1 cellular context compared by ENCODE assay signal in the genomic region with DNA sequence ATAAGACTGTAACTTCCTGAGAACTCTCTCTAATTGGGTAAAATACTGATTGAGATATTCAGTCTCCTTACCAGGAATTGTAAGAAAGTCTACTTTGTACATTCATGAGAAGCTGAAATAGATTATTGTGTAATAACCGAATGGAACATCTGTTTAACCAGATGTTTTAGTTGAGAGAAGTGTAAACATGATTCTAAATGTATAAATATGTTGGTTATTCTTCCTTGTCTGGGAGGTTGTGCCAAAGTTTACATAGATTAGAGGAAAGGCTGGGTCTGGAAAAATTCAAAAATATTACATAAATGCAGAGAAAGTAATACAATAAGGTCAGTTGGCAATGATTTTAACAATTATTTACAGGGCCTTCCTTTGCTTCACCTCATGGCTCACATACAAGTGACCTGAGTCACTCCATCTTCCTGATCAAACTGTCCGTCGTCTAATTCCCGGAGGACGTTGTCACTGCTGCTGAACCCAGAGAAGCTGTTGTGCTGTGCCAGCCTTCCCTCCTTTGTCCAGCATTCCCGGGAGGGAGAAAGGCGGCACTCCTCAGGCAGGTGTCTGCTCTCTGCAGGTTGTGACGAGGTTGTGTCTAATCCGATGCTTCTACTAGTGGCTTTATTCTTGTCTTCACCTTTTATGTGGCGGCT.
TF ChIP-seq lines count a peak whose summit lies in the region.

No MANE protein-coding gene starts in this region.

TF ChIP-seq in WTC11, 78 proteins besides CTCF, POLR2A, EP300 and RAD21 (continued from another document):
- TF ChIP-seq, protein P1, sequence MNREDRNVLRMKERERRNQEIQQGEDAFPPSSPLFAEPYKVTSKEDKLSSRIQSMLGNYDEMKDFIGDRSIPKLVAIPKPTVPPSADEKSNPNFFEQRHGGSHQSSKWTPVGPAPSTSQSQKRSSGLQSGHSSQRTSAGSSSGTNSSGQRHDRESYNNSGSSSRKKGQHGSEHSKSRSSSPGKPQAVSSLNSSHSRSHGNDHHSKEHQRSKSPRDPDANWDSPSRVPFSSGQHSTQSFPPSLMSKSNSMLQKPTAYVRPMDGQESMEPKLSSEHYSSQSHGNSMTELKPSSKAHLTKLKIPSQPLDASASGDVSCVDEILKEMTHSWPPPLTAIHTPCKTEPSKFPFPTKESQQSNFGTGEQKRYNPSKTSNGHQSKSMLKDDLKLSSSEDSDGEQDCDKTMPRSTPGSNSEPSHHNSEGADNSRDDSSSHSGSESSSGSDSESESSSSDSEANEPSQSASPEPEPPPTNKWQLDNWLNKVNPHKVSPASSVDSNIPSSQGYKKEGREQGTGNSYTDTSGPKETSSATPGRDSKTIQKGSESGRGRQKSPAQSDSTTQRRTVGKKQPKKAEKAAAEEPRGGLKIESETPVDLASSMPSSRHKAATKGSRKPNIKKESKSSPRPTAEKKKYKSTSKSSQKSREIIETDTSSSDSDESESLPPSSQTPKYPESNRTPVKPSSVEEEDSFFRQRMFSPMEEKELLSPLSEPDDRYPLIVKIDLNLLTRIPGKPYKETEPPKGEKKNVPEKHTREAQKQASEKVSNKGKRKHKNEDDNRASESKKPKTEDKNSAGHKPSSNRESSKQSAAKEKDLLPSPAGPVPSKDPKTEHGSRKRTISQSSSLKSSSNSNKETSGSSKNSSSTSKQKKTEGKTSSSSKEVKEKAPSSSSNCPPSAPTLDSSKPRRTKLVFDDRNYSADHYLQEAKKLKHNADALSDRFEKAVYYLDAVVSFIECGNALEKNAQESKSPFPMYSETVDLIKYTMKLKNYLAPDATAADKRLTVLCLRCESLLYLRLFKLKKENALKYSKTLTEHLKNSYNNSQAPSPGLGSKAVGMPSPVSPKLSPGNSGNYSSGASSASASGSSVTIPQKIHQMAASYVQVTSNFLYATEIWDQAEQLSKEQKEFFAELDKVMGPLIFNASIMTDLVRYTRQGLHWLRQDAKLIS (CRISPR knock-in tag; IDR thresholded peaks at IDR 0.05; ENCODE audit: borderline replicate concordance): no peak
- TF ChIP-seq JUN (CRISPR knock-in tag; IDR thresholded peaks at IDR 0.05): no peak
- TF ChIP-seq TP53 (CRISPR knock-in tag; IDR thresholded peaks at IDR 0.05): no peak
- TF ChIP-seq RORB (CRISPR knock-in tag; IDR thresholded peaks at IDR 0.05): no peak
- no peak for TF ChIP-seq SMAD4 (CRISPR knock-in tag; IDR thresholded peaks at IDR 0.05)
- no peak for TF ChIP-seq EMX1 (CRISPR knock-in tag; IDR thresholded peaks at IDR 0.05)
- TF ChIP-seq, protein P2, sequence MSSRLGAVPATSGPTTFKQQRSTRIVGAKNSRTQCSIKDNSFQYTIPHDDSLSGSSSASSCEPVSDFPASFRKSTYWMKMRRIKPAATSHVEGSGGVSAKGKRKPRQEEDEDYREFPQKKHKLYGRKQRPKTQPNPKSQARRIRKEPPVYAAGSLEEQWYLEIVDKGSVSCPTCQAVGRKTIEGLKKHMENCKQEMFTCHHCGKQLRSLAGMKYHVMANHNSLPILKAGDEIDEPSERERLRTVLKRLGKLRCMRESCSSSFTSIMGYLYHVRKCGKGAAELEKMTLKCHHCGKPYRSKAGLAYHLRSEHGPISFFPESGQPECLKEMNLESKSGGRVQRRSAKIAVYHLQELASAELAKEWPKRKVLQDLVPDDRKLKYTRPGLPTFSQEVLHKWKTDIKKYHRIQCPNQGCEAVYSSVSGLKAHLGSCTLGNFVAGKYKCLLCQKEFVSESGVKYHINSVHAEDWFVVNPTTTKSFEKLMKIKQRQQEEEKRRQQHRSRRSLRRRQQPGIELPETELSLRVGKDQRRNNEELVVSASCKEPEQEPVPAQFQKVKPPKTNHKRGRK (CRISPR knock-in tag; IDR thresholded peaks at IDR 0.05; ENCODE audit: borderline replicate concordance): no peak
- no peak for TF ChIP-seq ZNF219 (CRISPR knock-in tag; IDR thresholded peaks at IDR 0.05; ENCODE audit: borderline replicate concordance)
- no peak for TF ChIP-seq ZNF263 (CRISPR knock-in tag; IDR thresholded peaks at IDR 0.05; ENCODE audit: low read depth)
- no peak for TF ChIP-seq ZNF317 (CRISPR knock-in tag; IDR thresholded peaks at IDR 0.05; ENCODE audit: borderline replicate concordance, low read depth)
- TF ChIP-seq GABPB1 (CRISPR knock-in tag; IDR thresholded peaks at IDR 0.05): no peak
- no peak for TF ChIP-seq NFE2L1 (CRISPR knock-in tag; IDR thresholded peaks at IDR 0.05)
